19 cellular contexts compared by ENCODE assay signal in genomic region chr10:83961620-83962019, GRCh38.
DNase-seq lines count a peak whose midpoint lies in the region; ATAC-seq and TF ChIP-seq lines count a peak whose summit lies in the region.
"Had no signal": no experiment of that assay in that cellular context is flagged by ENCODE, and none has a peak within 500 bp of the region (broad histone marks: within the 10 kb centered on the region; RNA-seq: fewer than 3 reads in every experiment).

No MANE protein-coding gene starts in this region.

- H3K27me3 ChIP-seq in WERI-Rb-1 (ENCODE audit: insufficient read depth, low read depth, severe bottlenecking) (no peaks in the 10 kb centered on the region), body of pancreas (no peaks in the 10 kb centered on the region)
- H3K27me3 ChIP-seq: uterus had no signal

- no peak overlapping the region for H3K4me3 Mint-ChIP-seq in neural crest cell
- H3K4me3 Mint-ChIP-seq: CD4-positive, CD25-positive, alpha-beta regulatory T cell; T-helper 17 cell had no signal

- peak; percentile 39; the same call in 1 of the 2 replicates for TF ChIP-seq CTCF in WERI-Rb-1 (IDR thresholded peaks at IDR 0.05; ENCODE audit: low read depth, low read length)
- TF ChIP-seq CTCF in neural crest cell (conservative IDR thresholded peaks at IDR 0.05): peak; percentile 35
- TF ChIP-seq CTCF in body of pancreas (IDR thresholded peaks at IDR 0.05): no peak

- no peak for ATAC-seq in activated CD4-positive, CD25-positive, alpha-beta regulatory T cell treated with anti-CD3 and anti-CD28 coated beads, Interleukin-2, amount 50 U/mL, for 24 hours
- no peak for ATAC-seq in left ventricle myocardium superior
- no peak for ATAC-seq in body of pancreas
- ATAC-seq: mucosa of descending colon, sciatic nerve, T-helper 17 cell had no signal

- no peaks in the 10 kb centered on the region for H3K9me3 Mint-ChIP-seq in neural crest cell
- H3K9me3 Mint-ChIP-seq: activated T-helper 2 cell treated with anti-CD3 and anti-CD28 coated beads, Interferon-gamma antibody, Interleukin-2, Interleukin-4, amounts not matched to agents 10 μg/mL and 5 μg/mL and 100 μg/mL, durations not matched to agents 14 hours and 24 hours and 36 hours had no signal

- intact Hi-C loops in left ventricle myocardium superior (cut with micrococcal nuclease): no loop called here
- intact Hi-C loops in body of pancreas (cut with DNase I): no loop called here

- no peak overlapping the region for H3K27ac ChIP-seq in WERI-Rb-1
- H3K27ac ChIP-seq in body of pancreas: no peak overlapping the region
- H3K27ac ChIP-seq: uterus had no signal

- H3K4me1 ChIP-seq in body of pancreas: no peaks in the 10 kb centered on the region
- H3K4me1 ChIP-seq: uterus had no signal

- DNase-seq in NCI-H146 (lab: John Stamatoyannopoulos, UW) (peak; percentile 21), NCI-H146 treated with DMSO at 0.1 percent for 48 hours (lab: John Stamatoyannopoulos, UW; ENCODE audit: unreplicated experiment) (no peak), NAMALWA (ENCODE audit: low spot score) (peak; percentile 10), WERI-Rb-1 (no peak), neural crest cell (ENCODE audit: low read depth, low spot score) (no peak), left ventricle myocardium superior (no peak), body of pancreas (no peak)
- DNase-seq: activated CD4-positive, CD25-positive, alpha-beta regulatory T cell; CD4-positive, CD25-positive, alpha-beta regulatory T cell; EL; Karpas-422; mucosa of descending colon; NCI-H226; Right ventricle myocardium superior; T-helper 17 cell; uterus had no signal

- H3K4me3 ChIP-seq in WERI-Rb-1 (ENCODE audit: low read depth, low read length): no peak overlapping the region
- no peak overlapping the region for H3K4me3 ChIP-seq in body of pancreas
- H3K4me3 ChIP-seq: mucosa of descending colon, uterus had no signal

- H3K4me1 Mint-ChIP-seq in neural crest cell: peaks cover 8% of the 10 kb centered on the region
- H3K4me1 Mint-ChIP-seq: CD4-positive, CD25-positive, alpha-beta regulatory T cell; T-helper 17 cell had no signal

- peaks cover 44% of the 10 kb centered on the region for H3K27me3 Mint-ChIP-seq in neural crest cell (ENCODE audit: low read depth)
- H3K27me3 Mint-ChIP-seq: T-helper 17 cell had no signal

- no peaks in the 10 kb centered on the region for H3K36me3 Mint-ChIP-seq in neural crest cell (ENCODE audit: low read depth)
- H3K36me3 Mint-ChIP-seq: CD4-positive, CD25-positive, alpha-beta regulatory T cell had no signal

- no peak overlapping the region for H3K27ac Mint-ChIP-seq in neural crest cell (ENCODE audit: unreplicated experiment)
- H3K27ac Mint-ChIP-seq: activated T-helper 2 cell treated with anti-CD3 and anti-CD28 coated beads, Interferon-gamma antibody, Interleukin-2, Interleukin-4, amounts not matched to agents 10 μg/mL and 5 μg/mL and 100 μg/mL, durations not matched to agents 14 hours and 24 hours and 36 hours; CD4-positive, CD25-positive, alpha-beta regulatory T cell; T-helper 17 cell had no signal

- no peaks in the 10 kb centered on the region for H3K36me3 ChIP-seq in WERI-Rb-1
- no peaks in the 10 kb centered on the region for H3K36me3 ChIP-seq in body of pancreas (replicated peaks in 1 of 2; ENCODE audit: insufficient read depth in 1 of 2, low read depth in 2 of 2)
- H3K36me3 ChIP-seq: uterus had no signal

- no peak for TF ChIP-seq POLR2A in body of pancreas (IDR thresholded peaks at IDR 0.05)

- H3K9me3 ChIP-seq in WERI-Rb-1 (ENCODE audit: severe bottlenecking): no peaks in the 10 kb centered on the region
- H3K9me3 ChIP-seq in body of pancreas: no peaks in the 10 kb centered on the region
- H3K9me3 ChIP-seq: mucosa of descending colon, uterus had no signal

Comparison
In these comparisons a context has a peak if more than half of its experiments do, and no peak if none do; other contexts are left out.
1. DNase-seq: peak in NCI-H146 (single experiment) and NAMALWA (single experiment); none in NCI-H146 treated with DMSO at 0.1 percent for 48 hours (single experiment), WERI-Rb-1 (single experiment), neural crest cell (single experiment), left ventricle myocardium superior (single experiment) and body of pancreas (0 of 4).
2. CTCF ChIP-seq: peak in WERI-Rb-1 (single experiment) and neural crest cell (single experiment); none in body of pancreas (0 of 7).